Comparison of ENCODE assay signal across 8 cellular contexts in genomic region chrX:154437398-154437752, GRCh38. TPM values are rescaled to one million over a fixed set of nuclear protein-coding genes. Genes with fewer than 3 reads are reported as not detected.
A peak's percentile ranks its signal among the peaks of the same experiment; 100 is the strongest.
DNase-seq lines count a peak whose midpoint lies in the region; ATAC-seq and TF ChIP-seq lines count a peak whose summit lies in the region.

No MANE protein-coding gene starts in this region.

- TF ChIP-seq RAD21 in HCT116 (IDR thresholded peaks at IDR 0.05; ENCODE audit: low read depth): no peak

- H3K9ac ChIP-seq in HCT116 (ENCODE audit: low read length): peak overlapping the region; percentile 59

- POLR2A ChIA-PET in HCT116 (lab: Charles Lee): no interaction called here

- H3K36me3 ChIP-seq in HCT116 (ENCODE audit: control insufficient read depth in 1 of 2, insufficient read depth in 2 of 2, low read length in 2 of 2): no peaks in the 10 kb centered on the region; a peak in 1 of 4 replicates

- TF ChIP-seq CTCF in HCT116 (IDR thresholded peaks at IDR 0.05 in 2 of 3, conservative IDR thresholded peaks at IDR 0.05 in 1 of 3; ENCODE audit: borderline replicate concordance in 1 of 3, insufficient read depth in 1 of 3, low read depth in 2 of 3, low read length in 2 of 3) (no peak), VCaP (conservative IDR thresholded peaks at IDR 0.05) (no peak)

- H3K4me3 ChIP-seq in HCT116 (replicated peaks in 1 of 2; ENCODE audit: low read depth in 1 of 2, low read length in 2 of 2): peak overlapping the region; percentile 63 to 67
- H3K4me3 ChIP-seq in skin epidermis: peak overlapping the region; percentile 56 to 80 (median 66)

- no peaks in the 10 kb centered on the region for H3K9me2 ChIP-seq in HCT116 (ENCODE audit: insufficient read depth)

- no peaks in the 10 kb centered on the region for H3K9me3 ChIP-seq in HCT116 (ENCODE audit: control insufficient read depth in 1 of 2, insufficient read depth in 1 of 2, low read depth in 1 of 2, low read length in 2 of 2)

- no TSS peak for BruUV-seq in HCT116 (replicated peaks; lab: Mats Ljungman, UMichigan)

- H3K27ac ChIP-seq in HCT116 (ENCODE audit: low read depth, low read length) (peak overlapping the region; percentile 73), VCaP (peak overlapping the region; percentile 84), skin epidermis (peak overlapping the region; percentile 75 to 100 (median 93))

- DNase-seq in HCT116 (ENCODE audit: low read depth, low spot score): no peak
- no peak for DNase-seq in left cardiac atrium
- DNase-seq in C1 segment of cervical spinal cord (lab: John Stamatoyannopoulos, UW): no peak
- no peak for DNase-seq in GM19240 (ENCODE audit: insufficient read length, low spot score)
- no peak for DNase-seq in NK-92 treated with Interleukin-12 subunit alpha and Interleukin-12 subunit beta, amount 100 ng/mL, for 24 hours (lab: John Stamatoyannopoulos, UW)
- no peak for DNase-seq in UCSD-AML1 (lab: John Stamatoyannopoulos, UW; ENCODE audit: unreplicated experiment)

- H3K4me2 ChIP-seq in HCT116 (ENCODE audit: low read length): peak overlapping the region; percentile 77

- peaks cover 29% of the 10 kb centered on the region for H3K79me2 ChIP-seq in HCT116 (ENCODE audit: insufficient read depth, low read length)

- H2AFZ ChIP-seq in HCT116 (ENCODE audit: low read depth, low read length, poor library complexity, severe bottlenecking): no peak overlapping the region

- no peak for TF ChIP-seq POLR2A in HCT116 (IDR thresholded peaks at IDR 0.05; ENCODE audit: borderline replicate concordance, extremely low read depth, insufficient read depth, insufficient read length)

- H3K4me1 ChIP-seq in HCT116 (ENCODE audit: control insufficient read depth in 1 of 2, insufficient read depth in 2 of 2, low read length in 2 of 2): peaks cover 3 to 17% of the 10 kb centered on the region in 2 experiments; a peak in 2 of 4 replicates

- no peaks in the 10 kb centered on the region for H4K20me1 ChIP-seq in HCT116 (ENCODE audit: insufficient read depth)

- CTCF ChIA-PET in HCT116 (lab: Charles Lee): no interaction called here

- RAD21 ChIA-PET in HCT116 (lab: Charles Lee; ENCODE audit: low non-redundant PET in 1 of 2, low total read pairs in 2 of 2, uncharacterized antibody in 2 of 2, unreplicated experiment in 2 of 2): no interaction called here

- ATAC-seq in HCT116 (peak; percentile 5; the same call in 1 of the 2 replicates), left cardiac atrium (peak; percentile 10 to 28)

- intact Hi-C loops in HCT116 (cut with micrococcal nuclease) (no loop called here), left cardiac atrium (cut with DNase I) (no loop called here)

- H3K27me3 ChIP-seq in HCT116 (ENCODE audit: insufficient read depth, low read length): no peaks in the 10 kb centered on the region

TF ChIP-seq in HCT116, 20 proteins besides CTCF, POLR2A, EP300 and RAD21:
- TF ChIP-seq ELF1 (IDR thresholded peaks at IDR 0.05; ENCODE audit: borderline replicate concordance, low read depth) (no peak), MAX (IDR thresholded peaks at IDR 0.05) (no peak), REST (IDR thresholded peaks at IDR 0.05; ENCODE audit: low read depth) (no peak), YY1 (IDR thresholded peaks at IDR 0.05; ENCODE audit: extremely low read depth, insufficient replicate concordance, low read depth, low read length) (no peak), ZFX (IDR thresholded peaks at IDR 0.05) (no peak), SIN3A (IDR thresholded peaks at IDR 0.05; ENCODE audit: low read depth) (no peak), POLR2AphosphoS5 (IDR thresholded peaks at IDR 0.05; ENCODE audit: low read depth, low read length) (no peak), CBX3 (IDR thresholded peaks at IDR 0.05; ENCODE audit: low read depth) (no peak), SRF (IDR thresholded peaks at IDR 0.05; ENCODE audit: low read depth) (no peak), EZH2 (IDR thresholded peaks at IDR 0.05) (no peak), ZNF274 (IDR thresholded peaks at IDR 0.05; ENCODE audit: low read depth, low read length) (no peak), CEBPB (IDR thresholded peaks at IDR 0.05; ENCODE audit: low read depth) (no peak), ZBTB33 (IDR thresholded peaks at IDR 0.05; ENCODE audit: extremely low read depth, insufficient replicate concordance, low read length) (no peak), EZH2phosphoT487 (IDR thresholded peaks at IDR 0.05; ENCODE audit: borderline replicate concordance) (no peak), TCF7L2 (IDR thresholded peaks at IDR 0.05; ENCODE audit: borderline replicate concordance, extremely low read depth, insufficient read depth, insufficient read length) (no peak), FOSL1 (IDR thresholded peaks at IDR 0.05; ENCODE audit: low read depth) (no peak), ATF3 (IDR thresholded peaks at IDR 0.05) (no peak), SP1 (IDR thresholded peaks at IDR 0.05; ENCODE audit: low read depth) (no peak), EGR1 (IDR thresholded peaks at IDR 0.05; ENCODE audit: low read depth) (no peak), JUND (IDR thresholded peaks at IDR 0.05) (no peak)

RNA-seq across cellular contexts. Expression of gene GDI1, which starts 0.4 kb away (rescaled TPM):
- total RNA-seq in HCT116 (2021; ENCODE audit: unreplicated experiment) (122 TPM), left cardiac atrium (10 to 100 TPM; 76.8 to 98.5 TPM)
- 195 and 222 TPM in 2 replicates for polyA plus RNA-seq in HCT116 (2012)

RNA-seq across cellular contexts. Expression of gene FAM50A, which starts 6.6 kb away (rescaled TPM):
- total RNA-seq in HCT116 (2021; ENCODE audit: unreplicated experiment) (46.5 TPM), left cardiac atrium (10 to 100 TPM; 48.7 to 58.9 TPM)
- polyA plus RNA-seq in HCT116 (2012): 71.2 and 90.1 TPM in 2 replicates

RNA-seq across cellular contexts. Expression of gene ATP6AP1, which starts 8.9 kb away (rescaled TPM):
- 53.4 TPM for total RNA-seq in HCT116 (2021; ENCODE audit: unreplicated experiment)
- 83.3 and 85.4 TPM in 2 replicates for polyA plus RNA-seq in HCT116 (2012)
- total RNA-seq in left cardiac atrium: 10 to 100 TPM; 70.8 to 86.0 TPM

RNA-seq across cellular contexts. Expression of gene PLXNA3, which starts 20.7 kb away (rescaled TPM):
- total RNA-seq in HCT116 (2021; ENCODE audit: unreplicated experiment): 89.3 TPM
- polyA plus RNA-seq in HCT116 (2012): 81.6 and 98.2 TPM in 2 replicates
- total RNA-seq in left cardiac atrium: 10 to 100 TPM; 24.0 to 28.1 TPM

RNA-seq across cellular contexts. Expression of gene TAFAZZIN, which starts 26.0 kb away (rescaled TPM):
- total RNA-seq in HCT116 (2021; ENCODE audit: unreplicated experiment) (28.0 TPM), left cardiac atrium (10 to 100 TPM; 36.6 to 41.2 TPM)
- 27.0 and 27.7 TPM in 2 replicates for polyA plus RNA-seq in HCT116 (2012)
